In the genomic region with DNA sequence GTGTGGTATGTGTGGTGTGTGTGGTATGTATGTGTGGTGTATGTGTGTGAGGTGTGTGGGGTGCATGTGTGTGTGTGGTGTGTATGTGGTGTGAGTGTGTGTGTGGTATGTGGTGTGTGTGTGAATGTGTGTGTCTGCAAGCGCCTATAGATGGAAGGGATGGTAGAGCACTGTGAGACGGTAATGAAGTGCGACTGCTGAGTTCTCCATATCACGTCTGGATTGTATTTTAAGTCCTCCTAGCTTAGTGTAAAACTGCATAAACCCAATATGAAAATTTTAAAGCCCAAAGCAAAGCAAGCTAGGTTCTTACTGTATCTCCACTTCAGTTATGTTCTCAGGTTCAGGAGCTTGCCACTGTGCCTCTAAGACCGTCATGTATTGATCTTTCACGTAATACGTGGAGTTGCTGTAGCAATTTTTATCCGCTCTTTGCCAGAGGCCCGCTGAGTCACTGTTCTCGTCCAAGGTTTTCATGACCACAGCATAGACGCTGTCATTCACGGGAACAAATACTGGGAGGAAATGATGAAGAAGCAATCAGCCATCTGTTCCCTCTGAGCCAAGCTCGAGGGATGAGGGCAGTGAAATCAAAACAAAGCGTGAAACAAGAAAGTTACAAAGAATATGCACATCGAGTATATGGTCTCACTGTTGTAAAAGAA, we compare ENCODE assay signal across 1 cellular context.
TF ChIP-seq lines count a peak whose summit lies in the region.

No MANE protein-coding gene starts in this region.

TF ChIP-seq in HEK293, 187 proteins besides CTCF, POLR2A, EP300 and RAD21 (continued from another document):
- TF ChIP-seq, protein P1, sequence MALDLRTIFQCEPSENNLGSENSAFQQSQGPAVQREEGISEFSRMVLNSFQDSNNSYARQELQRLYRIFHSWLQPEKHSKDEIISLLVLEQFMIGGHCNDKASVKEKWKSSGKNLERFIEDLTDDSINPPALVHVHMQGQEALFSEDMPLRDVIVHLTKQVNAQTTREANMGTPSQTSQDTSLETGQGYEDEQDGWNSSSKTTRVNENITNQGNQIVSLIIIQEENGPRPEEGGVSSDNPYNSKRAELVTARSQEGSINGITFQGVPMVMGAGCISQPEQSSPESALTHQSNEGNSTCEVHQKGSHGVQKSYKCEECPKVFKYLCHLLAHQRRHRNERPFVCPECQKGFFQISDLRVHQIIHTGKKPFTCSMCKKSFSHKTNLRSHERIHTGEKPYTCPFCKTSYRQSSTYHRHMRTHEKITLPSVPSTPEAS (tag by site-specific recombination; IDR thresholded peaks at IDR 0.05) = 0 out of 2 replicates have a peak, but pooled peaks have one; percentile 5
TF ChIP-seq in HEK293: peak in this region for 2.
